In genomic region chr2:240730506-240731326, GRCh38 we compare ENCODE assay signal across 18 cellular contexts. TPM values are rescaled to one million over a fixed set of nuclear protein-coding genes. Genes with fewer than 3 reads are reported as not detected.
"Had no signal": no experiment of that assay in that cellular context is flagged by ENCODE, and none has a peak within 500 bp of the region (broad histone marks: within the 10 kb centered on the region; RNA-seq: fewer than 3 reads in every experiment).

No MANE protein-coding gene starts in this region.

- H3K9me3 Mint-ChIP-seq: activated T-cell treated with anti-CD3 and anti-CD28 coated beads, Interleukin-2, amount 50 U/mL, for 4 hours; neural crest cell; stimulated activated naive B cell treated with anti-CD40 and anti-IgM and Interleukin-4, amounts not matched to agents 10 μg/mL and 1 μg/mL and 100 μg/mL, for 72 hours; type B pancreatic cell had no signal

- H3K4me1 Mint-ChIP-seq: neural crest cell; stimulated activated naive B cell treated with anti-CD40 and anti-IgM and Interleukin-4, amounts not matched to agents 10 μg/mL and 1 μg/mL and 100 μg/mL, for 72 hours had no signal

- H3K9me3 ChIP-seq: breast epithelium, esophagus muscularis mucosa, heart left ventricle, pancreas had no signal

- ATAC-seq: activated T-cell treated with anti-CD3 and anti-CD28 coated beads, Interleukin-2, amount 50 U/mL, for 4 hours; foreskin keratinocyte; left lobe of liver; pancreas; stimulated activated naive B cell treated with anti-CD40 and anti-IgM and Interleukin-4, amounts not matched to agents 10 μg/mL and 1 μg/mL and 100 μg/mL, for 72 hours had no signal

- H3K27ac ChIP-seq: breast epithelium, esophagus muscularis mucosa, foreskin keratinocyte, heart left ventricle, pancreas had no signal

- H3K27me3 Mint-ChIP-seq: activated naive CD8-positive, alpha-beta T cell; type B pancreatic cell had no signal

- H3K36me3 Mint-ChIP-seq: activated naive CD8-positive, alpha-beta T cell; stimulated activated naive B cell treated with anti-CD40 and anti-IgM and Interleukin-4, amounts not matched to agents 10 μg/mL and 1 μg/mL and 100 μg/mL, for 72 hours; type B pancreatic cell had no signal

- H3K27me3 ChIP-seq: pancreas had no signal

- H3K4me3 ChIP-seq: breast epithelium, esophagus muscularis mucosa, heart left ventricle, pancreas had no signal

- H3K27ac Mint-ChIP-seq: activated naive CD8-positive, alpha-beta T cell; stimulated activated naive B cell treated with anti-CD40 and anti-IgM and Interleukin-4, amounts not matched to agents 10 μg/mL and 1 μg/mL and 100 μg/mL, for 72 hours; type B pancreatic cell had no signal

- H3K4me1 ChIP-seq: breast epithelium, esophagus muscularis mucosa, foreskin keratinocyte, heart left ventricle, pancreas had no signal

- H3K36me3 ChIP-seq: breast epithelium, esophagus muscularis mucosa, heart left ventricle had no signal

- DNase-seq: activated CD4-positive, alpha-beta T cell treated with anti-CD3 and anti-CD28 coated beads for 1 hour; activated CD4-positive, alpha-beta T cell treated with anti-CD3 and anti-CD28 coated beads, Interleukin-2, amount 50 U/mL, for 48 hours; activated effector memory CD4-positive, alpha-beta T cell treated with anti-CD3 and anti-CD28 coated beads, Interleukin-2, amount 50 U/mL, for 16 hours; activated T-cell treated with anti-CD3 and anti-CD28 coated beads, Interleukin-2, amount 50 U/mL, for 4 hours; anterior cingulate cortex; heart left ventricle; stimulated activated CD4-positive, alpha-beta T cell treated with anti-CD3 and anti-CD28 coated beads, Interleukin-2, amount 100 ng/mL, for 24 hours; stimulated activated naive B cell treated with anti-CD40 and anti-IgM and Interleukin-4, amounts not matched to agents 10 μg/mL and 1 μg/mL and 100 μg/mL, for 72 hours had no signal

- H3K4me3 Mint-ChIP-seq: activated naive CD8-positive, alpha-beta T cell; activated T-cell treated with anti-CD3 and anti-CD28 coated beads, Interleukin-2, amount 50 U/mL, for 4 hours; neural crest cell; stimulated activated naive B cell treated with anti-CD40 and anti-IgM and Interleukin-4, amounts not matched to agents 10 μg/mL and 1 μg/mL and 100 μg/mL, for 72 hours; type B pancreatic cell had no signal

RNA-seq across cellular contexts. Expression of gene AQP12A, which starts 39.0 kb away (rescaled TPM):
- total RNA-seq: activated T-cell treated with anti-CD3 and anti-CD28 coated beads, Interleukin-2, amount 50 U/mL, for 4 hours; breast epithelium; esophagus muscularis mucosa; foreskin keratinocyte; heart left ventricle; left lobe of liver; neural crest cell; subcutaneous adipose tissue; T-helper 2 cell treated with Interferon-gamma antibody and Interleukin-4, amounts not matched to agents 100 ng/mL and 5 ng/mL, for 36 hours had no signal
- polyA plus RNA-seq: foreskin keratinocyte, heart left ventricle had no signal

RNA-seq across cellular contexts. Expression of gene AQP12B, which starts 48.0 kb away (rescaled TPM):
- total RNA-seq: activated T-cell treated with anti-CD3 and anti-CD28 coated beads, Interleukin-2, amount 50 U/mL, for 4 hours; breast epithelium; esophagus muscularis mucosa; foreskin keratinocyte; heart left ventricle; left lobe of liver; neural crest cell; subcutaneous adipose tissue; T-helper 2 cell treated with Interferon-gamma antibody and Interleukin-4, amounts not matched to agents 100 ng/mL and 5 ng/mL, for 36 hours had no signal
- polyA plus RNA-seq: foreskin keratinocyte, heart left ventricle had no signal
